In genomic region chr10:69472544-69472943, GRCh38 we compare ENCODE assay signal across 18 cellular contexts. TPM values are rescaled to one million over a fixed set of nuclear protein-coding genes. Genes with fewer than 3 reads are reported as not detected.
DNase-seq lines count a peak whose midpoint lies in the region; ATAC-seq and TF ChIP-seq lines count a peak whose summit lies in the region.
"Had no signal": no experiment of that assay in that cellular context is flagged by ENCODE, and none has a peak within 500 bp of the region (broad histone marks: within the 10 kb centered on the region; RNA-seq: fewer than 3 reads in every experiment).

No MANE protein-coding gene starts in this region.

- no peak overlapping the region for H3K27ac Mint-ChIP-seq in T-cell
- H3K27ac Mint-ChIP-seq: activated T-helper 2 cell treated with anti-CD3 and anti-CD28 coated beads, Interferon-gamma antibody, Interleukin-2, Interleukin-4, amounts not matched to agents 10 μg/mL and 5 μg/mL and 100 μg/mL, durations not matched to agents 14 hours and 24 hours and 36 hours; natural killer cell; WTC11 had no signal

- DNase-seq in cardiac muscle cell (ENCODE audit: low read depth in 1 of 2, low spot score in 1 of 2) (peak in 1 of 2 donors; percentile 40), left ventricle myocardium superior (no peak), fibroblast of mammary gland (ENCODE audit: low read depth) (peak; percentile 44), psoas muscle (no peak), T-cell (no peak), HUDEP-2 (lab: John Stamatoyannopoulos, UW; ENCODE audit: unreplicated experiment in 76 of 76) (no peak)
- no peak for DNase-seq in activated CD8-positive, alpha-beta memory T cell treated with anti-CD3 and anti-CD28 coated beads, Interleukin-2, amount 50 U/mL, for 48 hours
- DNase-seq: activated CD8-positive, alpha-beta memory T cell treated with anti-CD3 and anti-CD28 coated beads for 24 hours; amygdala; natural killer cell; NCI-H2081; NCI-H510A treated with DMSO at 0.1 percent for 48 hours; stimulated activated CD4-positive, alpha-beta T cell treated with anti-CD3 and anti-CD28 coated beads, Interleukin-1b, Interleukin-23, amount 100 ng/mL, for 48 hours had no signal

- H3K27me3 ChIP-seq in cardiac muscle cell (no peaks in the 10 kb centered on the region), psoas muscle (ENCODE audit: insufficient read depth in 3 of 3, low read length in 2 of 3) (no peaks in the 10 kb centered on the region)

- peaks cover 4% of the 10 kb centered on the region for H3K36me3 Mint-ChIP-seq in T-cell
- H3K36me3 Mint-ChIP-seq: natural killer cell, WTC11 had no signal

- H3K4me1 ChIP-seq in cardiac muscle cell (ENCODE audit: low read depth) (peaks cover 69% of the 10 kb centered on the region), psoas muscle (peaks cover 60% of the 10 kb centered on the region)
- H3K4me1 ChIP-seq: HAP-1 had no signal

- H3K4me3 ChIP-seq in cardiac muscle cell = no peak overlapping the region
- H3K4me3 ChIP-seq in fibroblast of mammary gland (ENCODE audit: control insufficient read depth, low read depth, low read length) = no peak overlapping the region
- no peak overlapping the region for H3K4me3 ChIP-seq in psoas muscle
- H3K4me3 ChIP-seq: HAP-1 had no signal

- H3K27ac ChIP-seq in cardiac muscle cell (peak overlapping the region; percentile 12), psoas muscle (peak overlapping the region; percentile 48)

- H3K27me3 Mint-ChIP-seq in T-cell = peaks cover 7 to 9% of the 10 kb centered on the region in 2 donors

- ATAC-seq in left ventricle myocardium superior (no peak), psoas muscle (no peak), T-cell (replicated peaks in 1 of 4) (no peak), HG03432 (IDR thresholded peaks at IDR 0.05; ENCODE audit: unreplicated experiment) (no peak)
- ATAC-seq: natural killer cell had no signal

- CTCF ChIA-PET in T-cell (lab: Charles Lee) = no interaction called here

- intact Hi-C loops in left ventricle myocardium superior (cut with micrococcal nuclease) = no loop called here
- intact Hi-C loops in psoas muscle (cut with DNase I) = no loop called here

- H3K4me1 Mint-ChIP-seq in T-cell = peaks cover 0 to 12% (median 0%) of the 10 kb centered on the region in 3 donors
- H3K4me1 Mint-ChIP-seq: natural killer cell had no signal

- no peaks in the 10 kb centered on the region for H3K36me3 ChIP-seq in cardiac muscle cell
- no peaks in the 10 kb centered on the region for H3K36me3 ChIP-seq in psoas muscle (ENCODE audit: insufficient read depth in 1 of 2, low read depth in 1 of 2)
- H3K36me3 ChIP-seq: HAP-1 had no signal

- POLR2A ChIA-PET in T-cell (lab: Charles Lee) = no interaction called here

- no peaks in the 10 kb centered on the region for H3K9me3 Mint-ChIP-seq in T-cell
- H3K9me3 Mint-ChIP-seq: activated T-helper 2 cell treated with anti-CD3 and anti-CD28 coated beads, Interferon-gamma antibody, Interleukin-2, Interleukin-4, amounts not matched to agents 10 μg/mL and 5 μg/mL and 100 μg/mL, durations not matched to agents 14 hours and 24 hours and 36 hours; natural killer cell; WTC11 had no signal

- 53 to 69% (median 60%) methylated on average over 4 of the region's 4 CpGs for WGBS in psoas muscle, 3 donors

- TF ChIP-seq CTCF in cardiac muscle cell (IDR thresholded peaks at IDR 0.05; ENCODE audit: low read depth, low read length) (no peak), fibroblast of mammary gland (conservative IDR thresholded peaks at IDR 0.05; ENCODE audit: control insufficient read depth, insufficient read depth, low read depth, low read length) (no peak), psoas muscle (IDR thresholded peaks at IDR 0.05) (no peak)

- H3K9me3 ChIP-seq in cardiac muscle cell (ENCODE audit: low read depth) = no peaks in the 10 kb centered on the region
- no peaks in the 10 kb centered on the region for H3K9me3 ChIP-seq in psoas muscle
- H3K9me3 ChIP-seq: HAP-1 had no signal

- no peak overlapping the region for H3K4me3 Mint-ChIP-seq in T-cell
- H3K4me3 Mint-ChIP-seq: natural killer cell, WTC11 had no signal

RNA-seq across cellular contexts. Expression of gene TSPAN15, which starts 21.3 kb away (rescaled TPM):
- total RNA-seq in cardiac muscle cell (179 and 289 TPM in 2 replicates), left ventricle myocardium superior (8.3 TPM), psoas muscle (10 to 100 TPM in 1 of 4 donors, 1 to 10 TPM in 3; 6.3 to 35.0 (median 8.6) TPM), T-cell (1 to 10 TPM; 2.9 to 8.2 (median 6.2) TPM)
- polyA plus RNA-seq in cardiac muscle cell (252 and 541 TPM in 2 replicates), psoas muscle (10 to 100 TPM; 10.7 to 11.7 (median 11.6) TPM)

RNA-seq across cellular contexts. Expression of gene TACR2, which starts 55.8 kb away (rescaled TPM):
- total RNA-seq in cardiac muscle cell = not detected in 2 replicates
- polyA plus RNA-seq in cardiac muscle cell = 0.26 and 0.53 TPM in 2 replicates
- total RNA-seq in left ventricle myocardium superior = not detected
- under 1 TPM; 0.21 to 0.46 (median 0.23) TPM for total RNA-seq in psoas muscle
- polyA plus RNA-seq in psoas muscle = under 1 TPM; 0.25 to 0.61 (median 0.31) TPM
- total RNA-seq in T-cell = not detected
- total RNA-seq: activated T-helper 2 cell treated with anti-CD3 and anti-CD28 coated beads, Interferon-gamma antibody, Interleukin-2, Interleukin-4, amounts not matched to agents 10 μg/mL and 5 μg/mL and 100 μg/mL, durations not matched to agents 14 hours and 24 hours and 36 hours; MCF 10A; natural killer cell had no signal
